9 cellular contexts compared by ENCODE assay signal in genomic region chr2:24313744-24314632, GRCh38.
A peak's percentile ranks its signal among the peaks of the same experiment; 100 is the strongest.
DNase-seq lines count a peak whose midpoint lies in the region; ATAC-seq lines count a peak whose summit lies in the region.
"Had no signal": no experiment of that assay in that cellular context is flagged by ENCODE, and none has a peak within 500 bp of the region (broad histone marks: within the 10 kb centered on the region; RNA-seq: fewer than 3 reads in every experiment).

No MANE protein-coding gene starts in this region.

- ATAC-seq in GM18502 (IDR thresholded peaks at IDR 0.05; ENCODE audit: poor library complexity, unreplicated experiment) (peak; percentile 50), HG02571 (IDR thresholded peaks at IDR 0.05; ENCODE audit: unreplicated experiment) (no peak), GM21390 (IDR thresholded peaks at IDR 0.05; ENCODE audit: unreplicated experiment) (no peak)

- DNase-seq in ACHN = peak; percentile 47
- peak; percentile 2 for DNase-seq in NCI-H226
- DNase-seq in fibroblast of peridontal ligament (ENCODE audit: extremely low read depth) = peak; percentile 29
- no peak for DNase-seq in AML-193 (lab: John Stamatoyannopoulos, UW)
- DNase-seq in SKM-1 (lab: John Stamatoyannopoulos, UW; ENCODE audit: unreplicated experiment) = no peak
- DNase-seq: NCI-H1436 had no signal

- in situ Hi-C loops in ACHN (cut with HindIII; ENCODE audit: low pct_ligation_motif_present, low pct_unique_long_range_greater_than_20kb, low sequenced_read_pairs) = no loop called here

Comparison
In these comparisons a context has a peak if more than half of its experiments do, and no peak if none do; other contexts are left out.
1. DNase-seq: peak in ACHN (single experiment), NCI-H226 (single experiment) and fibroblast of peridontal ligament (single experiment); none in AML-193 (0 of 2) and SKM-1 (single experiment).